8 cellular contexts compared by ENCODE assay signal in the genomic region with DNA sequence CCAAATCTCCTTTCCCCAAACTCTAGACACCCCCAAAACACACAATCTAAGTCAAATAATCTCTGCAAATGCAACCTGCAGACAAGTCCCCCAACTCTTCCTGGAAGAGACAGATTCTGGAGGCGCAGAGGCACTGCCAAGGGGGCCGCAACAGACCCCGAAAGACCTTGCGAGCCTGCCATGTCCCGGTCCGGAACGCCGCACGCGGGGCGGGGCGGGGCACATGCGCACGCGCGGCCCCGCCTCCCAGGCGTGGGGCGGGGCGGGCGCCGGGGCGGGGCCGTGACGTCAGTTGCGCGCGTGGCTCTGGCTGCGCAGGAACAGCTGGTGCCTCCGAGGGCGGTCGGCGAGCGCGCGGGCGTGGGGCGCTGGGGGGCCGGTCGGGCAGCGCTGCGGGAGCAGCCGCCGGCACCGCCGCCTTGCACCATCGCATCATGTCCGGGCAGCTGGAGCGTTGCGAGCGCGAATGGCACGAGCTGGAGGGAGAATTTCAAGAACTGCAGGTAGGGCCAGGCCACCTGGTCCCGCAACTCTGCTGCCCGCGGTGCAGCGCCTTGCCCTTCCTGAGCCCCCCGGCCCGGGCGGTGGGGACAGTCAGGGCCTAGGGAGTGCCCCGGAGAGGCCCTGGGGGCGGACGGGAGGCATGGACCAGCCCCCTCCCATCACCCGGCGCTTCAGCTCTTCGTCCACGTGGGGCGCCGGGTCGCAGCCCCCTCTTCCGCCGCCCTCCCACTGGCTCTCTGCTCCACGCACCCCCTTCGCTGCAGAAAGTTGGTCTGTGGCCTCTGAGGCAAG. TPM values are rescaled to one million over a fixed set of nuclear protein-coding genes. Genes with fewer than 3 reads are reported as not detected.
A peak's percentile ranks its signal among the peaks of the same experiment; 100 is the strongest.
DNase-seq lines count a peak whose midpoint lies in the region; ATAC-seq and TF ChIP-seq lines count a peak whose summit lies in the region.

A gene (plus strand): TSS at position 291 of the 795 bp plus-strand sequence. CDS start 144 bp downstream, at position 435.

- peak; percentile 81 for ATAC-seq in GM19452 (IDR thresholded peaks at IDR 0.05; ENCODE audit: unreplicated experiment)
- ATAC-seq in HG03571 (IDR thresholded peaks at IDR 0.05; ENCODE audit: unreplicated experiment), result peak; percentile 81

- H3K4me1 Mint-ChIP-seq in neural crest cell, result peaks cover 39% of the 10 kb centered on the region

- H3K27me3 Mint-ChIP-seq in neural crest cell (ENCODE audit: low read depth), result no peaks in the 10 kb centered on the region

- no peaks in the 10 kb centered on the region for H3K9me3 Mint-ChIP-seq in neural crest cell

- peak within 1 kb of the TSS; percentile 94 for H3K4me3 ChIP-seq in fibroblast of villous mesenchyme (ENCODE audit: low read depth, low read length)

- H3K4me3 Mint-ChIP-seq in neural crest cell, result peak within 1 kb of the TSS; percentile 94

- TF ChIP-seq CTCF in fibroblast of villous mesenchyme (IDR thresholded peaks at IDR 0.05; ENCODE audit: insufficient read depth, low read depth, low read length), result no peak
- peak; percentile 34 for TF ChIP-seq CTCF in neural crest cell (conservative IDR thresholded peaks at IDR 0.05)

- DNase-seq in D341Med (ENCODE audit: low spot score) (peak; percentile 98), RKO (ENCODE audit: low spot score) (peak; percentile 78), fibroblast of villous mesenchyme (ENCODE audit: low read depth) (peak; percentile 82), neural crest cell (ENCODE audit: low read depth, low spot score) (peak; percentile 72), stromal cell of bone marrow (ENCODE audit: low read depth) (peak; percentile 43)
- DNase-seq in activated effector memory CD4-positive, alpha-beta T cell treated with Interleukin-2 at 50 U/mL for 16 hours, result peak; percentile 81

- no peaks in the 10 kb centered on the region for H3K36me3 Mint-ChIP-seq in neural crest cell (ENCODE audit: low read depth)

- peak within 1 kb of the TSS; percentile 93 for H3K27ac Mint-ChIP-seq in neural crest cell (ENCODE audit: unreplicated experiment)

RNA-seq across cellular contexts. Expression of the gene that starts here (rescaled TPM):
- total RNA-seq in fibroblast of villous mesenchyme, result 14.5 and 16.4 TPM in 2 replicates
- total RNA-seq in neural crest cell, result 14.1 and 14.6 TPM in 2 replicates

Comparison
In these comparisons a context has a peak if more than half of its experiments do, and no peak if none do; other contexts are left out.
1. Peak in every context shown above with its lines: DNase-seq, ATAC-seq and H3K4me3 ChIP-seq.
2. DNase-seq: peak in every context shown above with its lines; median percentile 98 in D341Med; 82 in fibroblast of villous mesenchyme; 81 in activated effector memory CD4-positive, alpha-beta T cell treated with Interleukin-2 at 50 U/mL for 16 hours; 78 in RKO; 72 in neural crest cell; 43 in stromal cell of bone marrow.